9 cellular contexts compared by ENCODE assay signal in the genomic region with DNA sequence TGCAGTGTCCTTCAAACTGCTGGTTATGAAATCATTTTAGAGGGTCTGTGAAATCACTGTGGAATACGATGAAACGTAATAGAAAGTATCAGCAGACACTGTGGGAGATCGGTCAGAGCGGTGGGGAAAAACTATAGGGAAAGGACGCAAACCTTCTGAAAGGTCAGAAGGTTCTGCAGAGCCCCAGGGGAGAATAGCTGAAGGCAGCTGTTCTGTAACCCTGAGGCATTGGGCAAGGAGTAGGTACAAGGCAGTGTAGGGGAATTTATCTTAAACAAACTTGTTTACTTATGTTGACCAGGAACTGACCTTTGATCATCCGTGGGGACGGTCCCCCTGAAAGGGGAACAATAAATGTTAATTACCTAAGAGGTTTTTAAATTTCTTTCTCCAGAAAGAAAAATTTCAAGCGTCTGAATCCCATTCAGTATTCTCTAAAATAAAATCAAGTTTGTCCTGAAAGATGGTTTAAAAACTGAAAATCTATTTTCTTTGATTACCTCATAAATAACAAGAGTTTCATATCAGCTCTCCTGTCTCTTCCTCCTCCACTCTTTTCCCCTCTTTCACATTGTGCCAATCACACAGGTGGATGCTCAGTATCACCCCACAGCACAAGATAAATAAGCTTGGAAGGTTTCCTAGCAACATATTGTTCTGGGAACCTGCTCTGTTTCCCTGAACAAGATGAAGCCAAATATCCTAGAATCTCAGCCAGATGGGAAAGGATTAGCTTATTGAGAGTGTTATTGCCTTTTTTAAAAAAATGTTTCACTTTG. TPM values are rescaled to one million over a fixed set of nuclear protein-coding genes. Genes with fewer than 3 reads are reported as not detected.
DNase-seq lines count a peak whose midpoint lies in the region; ATAC-seq, FAIRE-seq and TF ChIP-seq lines count a peak whose summit lies in the region.
"Had no signal": no experiment of that assay in that cellular context is flagged by ENCODE, and none has a peak within 500 bp of the region (broad histone marks: within the 10 kb centered on the region; RNA-seq: fewer than 3 reads in every experiment).

No MANE protein-coding gene starts in this region.

- intact Hi-C loops in pancreas (cut with DNase I) = no loop called here

- peak overlapping the region in 3 of 4 donors; percentile 20 to 73 (median 63) for H3K27ac ChIP-seq in pancreas

- no peaks in the 10 kb centered on the region for H3K9me3 Mint-ChIP-seq in IgD-negative memory B cell

- H3K9me3 ChIP-seq in T-helper 17 cell (ENCODE audit: control insufficient read depth, low read length, poor library complexity, severe bottlenecking) (no peaks in the 10 kb centered on the region), pancreas (no peaks in the 10 kb centered on the region)

- TF ChIP-seq CTCF in pancreas (IDR thresholded peaks at IDR 0.05) = no peak

- H3K27me3 Mint-ChIP-seq in IgD-negative memory B cell = no peaks in the 10 kb centered on the region
- H3K27me3 Mint-ChIP-seq in T-helper 17 cell = no peaks in the 10 kb centered on the region

- WGBS in pancreas, 2 donors = 17 to 19% methylated on average over 8 of the region's 8 CpGs

- H3K4me3 Mint-ChIP-seq in IgD-negative memory B cell (peak overlapping the region; percentile 57 to 88 (median 64)), T-helper 17 cell (no peak overlapping the region)

- H3K4me1 Mint-ChIP-seq in IgD-negative memory B cell (peaks cover 38 to 49% (median 47%) of the 10 kb centered on the region in 3 donors), T-helper 17 cell (peaks cover 24% of the 10 kb centered on the region)

- no peaks in the 10 kb centered on the region for H3K27me3 ChIP-seq in pancreas

- H3K36me3 Mint-ChIP-seq in IgD-negative memory B cell (peaks cover 3% of the 10 kb centered on the region), T-helper 17 cell (ENCODE audit: low read depth) (peaks cover 3% of the 10 kb centered on the region)

- H3K4me1 ChIP-seq in pancreas = peaks cover 17 to 24% (median 24%) of the 10 kb centered on the region in 3 donors

- H3K27ac Mint-ChIP-seq in IgD-negative memory B cell = peak overlapping the region; percentile 23 to 90 (median 51)
- H3K27ac Mint-ChIP-seq in T-helper 17 cell = peak overlapping the region; percentile 74

- ATAC-seq in T-helper 17 cell (no peak), pancreas (peak; percentile 66 to 91 (median 82)), HG03439 (IDR thresholded peaks at IDR 0.05; ENCODE audit: unreplicated experiment) (no peak), HG03378 (IDR thresholded peaks at IDR 0.05; ENCODE audit: unreplicated experiment) (no peak)

- FAIRE-seq in pancreas (lab: Jason Lieb, UNC) = peak; percentile 17
- FAIRE-seq: A204.1 had no signal

- no peak overlapping the region for H3K4me3 ChIP-seq in pancreas

- no peaks in the 10 kb centered on the region for H3K36me3 ChIP-seq in pancreas

- DNase-seq in NCI-H2227 (lab: John Stamatoyannopoulos, UW; ENCODE audit: unreplicated experiment) (peak; percentile 48), NCI-H2227 treated with DMSO at 0.1 percent for 48 hours (lab: John Stamatoyannopoulos, UW) (no peak), T-helper 17 cell (no peak), pancreas (no peak), islet precursor cell (no peak)

RNA-seq across cellular contexts. Expression of gene CACYBP, which starts 45.9 kb away (rescaled TPM):
- polyA plus RNA-seq in IgD-negative memory B cell (158 TPM), pancreas (10 to 100 TPM; 14.0 to 34.7 TPM)
- total RNA-seq in T-helper 17 cell (10 to 100 TPM; 82.2 to 89.8 TPM), pancreas (10 to 100 TPM; 23.0 to 35.2 (median 25.7) TPM)

Comparison
In these comparisons a context has a peak if more than half of its experiments do, and no peak if none do; other contexts are left out.
1. ATAC-seq: peak in pancreas (4 of 4); none in T-helper 17 cell (single experiment), HG03439 (single experiment) and HG03378 (single experiment).